In genomic region chr3:42101481-42101880, GRCh38 we compare ENCODE assay signal across 12 cellular contexts. TPM values are rescaled to one million over a fixed set of nuclear protein-coding genes. Genes with fewer than 3 reads are reported as not detected.
A peak's percentile ranks its signal among the peaks of the same experiment; 100 is the strongest.
DNase-seq lines count a peak whose midpoint lies in the region; ATAC-seq and TF ChIP-seq lines count a peak whose summit lies in the region.
"Had no signal": no experiment of that assay in that cellular context is flagged by ENCODE, and none has a peak within 500 bp of the region (broad histone marks: within the 10 kb centered on the region; RNA-seq: fewer than 3 reads in every experiment).

No MANE protein-coding gene starts in this region.

- H3K36me3 Mint-ChIP-seq in WTC11, result peaks cover 20% of the 10 kb centered on the region
- H3K36me3 Mint-ChIP-seq in activated CD4-positive, alpha-beta T cell treated with anti-CD3 and anti-CD28 coated beads for 36 hours (ENCODE audit: low read depth), result peaks cover 11% of the 10 kb centered on the region

- no peaks in the 10 kb centered on the region for H3K27me3 Mint-ChIP-seq in WTC11 (ENCODE audit: low read depth)
- no peaks in the 10 kb centered on the region for H3K27me3 Mint-ChIP-seq in activated CD4-positive, alpha-beta T cell treated with anti-CD3 and anti-CD28 coated beads for 36 hours
- H3K27me3 Mint-ChIP-seq: B cell had no signal

- no peaks in the 10 kb centered on the region for H3K27me3 ChIP-seq in lung (ENCODE audit: control insufficient read depth, insufficient read depth)
- H3K27me3 ChIP-seq in suprapubic skin, result no peaks in the 10 kb centered on the region
- H3K27me3 ChIP-seq: neural progenitor cell had no signal

- CTCF ChIA-PET in WTC11 (lab: Charles Lee), result interaction anchor here (4.6 kb wide), 1 partner anchor 104 kb away, joined by 46 read pairs; no protein-coding TSS in a partner anchor
- CTCF ChIA-PET in activated CD4-positive, alpha-beta T cell treated with anti-CD3 and anti-CD28 coated beads for 36 hours (lab: Charles Lee), result interaction anchor here (1.1 to 2.6 kb wide), 3 partner anchors 51 to 90 kb away, joined by 3 to 13 read pairs (median 4); no protein-coding TSS in a partner anchor

- H3K9me3 Mint-ChIP-seq in WTC11, result peaks cover 11% of the 10 kb centered on the region
- H3K9me3 Mint-ChIP-seq in activated CD4-positive, alpha-beta T cell treated with anti-CD3 and anti-CD28 coated beads for 36 hours (ENCODE audit: low read depth), result no peaks in the 10 kb centered on the region

- no peaks in the 10 kb centered on the region for H3K9me3 ChIP-seq in lung (ENCODE audit: control insufficient read depth in 2 of 2, insufficient read depth in 1 of 2, low read length in 1 of 2)
- no peaks in the 10 kb centered on the region for H3K9me3 ChIP-seq in suprapubic skin

- WGBS in lung, 2 donors, result 31 to 33% methylated on average over 1 of the region's 1 CpG
- 14% methylated on average over 1 of the region's 1 CpG for WGBS in suprapubic skin

- H3K27ac ChIP-seq in lung (ENCODE audit: low read depth in 1 of 2, low read length in 1 of 2) (peak overlapping the region; percentile 35 to 81), suprapubic skin (peak overlapping the region; percentile 5)
- H3K27ac ChIP-seq: neural progenitor cell had no signal

- no peak for TF ChIP-seq POLR2A in suprapubic skin (IDR thresholded peaks at IDR 0.05)

- H3K36me3 ChIP-seq in lung (ENCODE audit: control insufficient read depth in 2 of 2, insufficient read depth in 2 of 2, low read length in 2 of 2) (no peaks in the 10 kb centered on the region), suprapubic skin (peaks cover 4% of the 10 kb centered on the region)
- H3K36me3 ChIP-seq: neural progenitor cell had no signal

- intact Hi-C loops in activated CD4-positive, alpha-beta T cell treated with anti-CD3 and anti-CD28 coated beads for 36 hours (cut with DNase I, micrococcal nuclease), result no loop called here

- POLR2A ChIA-PET in WTC11 (lab: Charles Lee), result no interaction called here
- POLR2A ChIA-PET in activated CD4-positive, alpha-beta T cell treated with anti-CD3 and anti-CD28 coated beads for 36 hours (lab: Charles Lee), result no interaction called here

- H3K4me1 ChIP-seq in lung (ENCODE audit: control insufficient read depth in 2 of 2, insufficient read depth in 2 of 2, low read length in 2 of 2) (peaks cover 17 to 18% of the 10 kb centered on the region in 2 donors), suprapubic skin (peaks cover 56% of the 10 kb centered on the region)

- peaks cover 35% of the 10 kb centered on the region for H3K4me1 Mint-ChIP-seq in WTC11
- H3K4me1 Mint-ChIP-seq in activated CD4-positive, alpha-beta T cell treated with anti-CD3 and anti-CD28 coated beads for 36 hours, result peaks cover 14% of the 10 kb centered on the region

- ATAC-seq in WTC11 (no peak), lung (ENCODE audit: insufficient read depth, low FRiP score) (no peak)
- ATAC-seq in activated CD4-positive, CD25-positive, alpha-beta regulatory T cell treated with anti-CD3 and anti-CD28 coated beads, Interleukin-2, amount 50 U/mL, for 24 hours, result no peak
- ATAC-seq in activated CD4-positive, alpha-beta T cell treated with anti-CD3 and anti-CD28 coated beads for 36 hours, result no peak

- no peak for TF ChIP-seq EP300 in suprapubic skin (IDR thresholded peaks at IDR 0.05)

- H3K4me3 ChIP-seq in lung (no peak overlapping the region), suprapubic skin (no peak overlapping the region)
- H3K4me3 ChIP-seq: neural progenitor cell had no signal

- peak overlapping the region; percentile 26; the same call in 1 of the 2 replicates for H3K27ac Mint-ChIP-seq in WTC11
- no peak overlapping the region for H3K27ac Mint-ChIP-seq in activated CD4-positive, alpha-beta T cell treated with anti-CD3 and anti-CD28 coated beads for 36 hours
- H3K27ac Mint-ChIP-seq: B cell, neural progenitor cell had no signal

- TF ChIP-seq CTCF in WTC11 (IDR thresholded peaks at IDR 0.05) (no peak), lung (IDR thresholded peaks at IDR 0.05; ENCODE audit: control extremely low read depth, extremely low read depth) (no peak), suprapubic skin (IDR thresholded peaks at IDR 0.05) (no peak)

- H3K4me3 Mint-ChIP-seq in WTC11, result no peak overlapping the region
- H3K4me3 Mint-ChIP-seq in activated CD4-positive, alpha-beta T cell treated with anti-CD3 and anti-CD28 coated beads for 36 hours, result no peak overlapping the region
- H3K4me3 Mint-ChIP-seq: B cell, neural progenitor cell had no signal

- DNase-seq in WTC11 (ENCODE audit: low spot score) (no peak), fibroblast of gingiva (ENCODE audit: low read depth) (peak; percentile 50), lung (ENCODE audit: low spot score) (no peak), suprapubic skin (ENCODE audit: low spot score in 2 of 2) (no peak), NOMO-1 treated with dmso at 0.1 percent for 144 hours (lab: John Stamatoyannopoulos, UW; ENCODE audit: unreplicated experiment) (no peak), hepatic stellate cell (ENCODE audit: low spot score) (no peak)
- DNase-seq in activated CD4-positive, alpha-beta T cell treated with anti-CD3 and anti-CD28 coated beads for 36 hours, result no peak
- DNase-seq: NCI-H2107, OCI-M1 had no signal

TF ChIP-seq in WTC11, 78 proteins besides CTCF, POLR2A, EP300 and RAD21 (continues in another document):
- no peak for TF ChIP-seq STAT6 (CRISPR knock-in tag; conservative IDR thresholded peaks at IDR 0.05; ENCODE audit: low read depth)
- TF ChIP-seq USF2 (CRISPR knock-in tag; IDR thresholded peaks at IDR 0.05), result no peak
- TF ChIP-seq MYBL2 (CRISPR knock-in tag; IDR thresholded peaks at IDR 0.05), result no peak
- TF ChIP-seq TEAD1 (CRISPR knock-in tag; IDR thresholded peaks at IDR 0.05), result no peak
- no peak for TF ChIP-seq ZSCAN18 (CRISPR knock-in tag; IDR thresholded peaks at IDR 0.05)
- TF ChIP-seq HMGA2 (CRISPR knock-in tag; IDR thresholded peaks at IDR 0.05), result no peak
- TF ChIP-seq E2F5 (CRISPR knock-in tag; IDR thresholded peaks at IDR 0.05), result no peak
- TF ChIP-seq FOXJ3 (CRISPR knock-in tag; IDR thresholded peaks at IDR 0.05; ENCODE audit: borderline replicate concordance), result no peak

RNA-seq across cellular contexts. Expression of gene TRAK1, which starts 10.3 kb away (rescaled TPM):
- total RNA-seq in WTC11 (2021), result 34.6 to 41.0 TPM (median 34.8 TPM) in 3 replicates
- 10 to 100 TPM; 45.3 to 65.4 TPM for total RNA-seq in lung
- polyA plus RNA-seq in lung, result 10 to 100 TPM; 18.2 to 19.6 TPM
- 100 to 1,000 TPM in 1 of 4 donors, 10 to 100 TPM in 3; 78.3 to 214 (median 86.4) TPM for total RNA-seq in suprapubic skin
- 10 to 100 TPM; 22.4 to 23.6 TPM for total RNA-seq in activated CD4-positive, alpha-beta T cell treated with anti-CD3 and anti-CD28 coated beads for 36 hours
